In genomic region chr7:64863021-64863420, GRCh38 we compare ENCODE assay signal across 28 cellular contexts.
"Had no signal": no experiment of that assay in that cellular context is flagged by ENCODE, and none has a peak within 500 bp of the region (broad histone marks: within the 10 kb centered on the region; RNA-seq: fewer than 3 reads in every experiment).

No MANE protein-coding gene starts in this region.

- H3K9ac ChIP-seq: SK-N-SH had no signal

- H3K27ac ChIP-seq: adrenal gland, Peyer's patch, SJSA1 had no signal

- H3K27me3 ChIP-seq: adrenal gland, Peyer's patch, SJSA1 had no signal

- H3K9me3 ChIP-seq: adrenal gland, SJSA1, SK-N-SH had no signal

- ATAC-seq: activated CD8-positive, alpha-beta T cell treated with anti-CD3 and anti-CD28 coated beads for 36 hours; PC-3 had no signal

- H3K4me2 ChIP-seq: SK-N-SH had no signal

- H3K4me1 ChIP-seq: adrenal gland, Peyer's patch, SJSA1 had no signal

- H3K4me3 ChIP-seq: adrenal gland, Peyer's patch, SJSA1 had no signal

- DNase-seq: activated CD4-positive, alpha-beta T cell treated with anti-CD3 and anti-CD28 coated beads, Interleukin-2, amount 10 ng/mL, durations not matched to agents 24 days and 14 days; activated CD4-positive, alpha-beta T cell treated with anti-CD3 and anti-CD28 coated beads, Interleukin-2, amount 50 U/mL, for 4 hours; activated CD8-positive, alpha-beta T cell treated with anti-CD3 and anti-CD28 coated beads for 36 hours; activated gamma-delta T cell; activated naive CD4-positive, alpha-beta T cell treated with Interleukin-2 at 50 U/mL for 16 hours; activated naive CD8-positive, alpha-beta T cell treated with anti-CD3 and anti-CD28 coated beads, Interleukin-2, amount 10 ng/mL, durations not matched to agents 7 days and 5 days; activated T-cell treated with anti-CD3 and anti-CD28 coated beads, Interleukin-2, amount 50 U/mL, for 1 hour; adrenal gland; caudate nucleus; MM.1S; MV-4-11; NCI-H1092 treated with DMSO at 0.1 percent for 48 hours; NCI-H1417; NCI-H146; NCI-H187; NCI-H2029 treated with DMSO at 0.1 percent for 48 hours; NCI-H2107; NCI-H2171; NCI-H510A; NCI-H526; NCI-H748 treated with DMSO at 0.1 percent for 48 hours; NK-92 treated with Interleukin-12 subunit alpha and Interleukin-12 subunit beta, amount 100 ng/mL, for 24 hours; PC-3; Peyer's patch; RPMI8226; SHP77 treated with DMSO at 0.1 percent for 48 hours; SK-N-SH had no signal

- H3K36me3 ChIP-seq: adrenal gland, Peyer's patch, SJSA1 had no signal
